In the genomic region with DNA sequence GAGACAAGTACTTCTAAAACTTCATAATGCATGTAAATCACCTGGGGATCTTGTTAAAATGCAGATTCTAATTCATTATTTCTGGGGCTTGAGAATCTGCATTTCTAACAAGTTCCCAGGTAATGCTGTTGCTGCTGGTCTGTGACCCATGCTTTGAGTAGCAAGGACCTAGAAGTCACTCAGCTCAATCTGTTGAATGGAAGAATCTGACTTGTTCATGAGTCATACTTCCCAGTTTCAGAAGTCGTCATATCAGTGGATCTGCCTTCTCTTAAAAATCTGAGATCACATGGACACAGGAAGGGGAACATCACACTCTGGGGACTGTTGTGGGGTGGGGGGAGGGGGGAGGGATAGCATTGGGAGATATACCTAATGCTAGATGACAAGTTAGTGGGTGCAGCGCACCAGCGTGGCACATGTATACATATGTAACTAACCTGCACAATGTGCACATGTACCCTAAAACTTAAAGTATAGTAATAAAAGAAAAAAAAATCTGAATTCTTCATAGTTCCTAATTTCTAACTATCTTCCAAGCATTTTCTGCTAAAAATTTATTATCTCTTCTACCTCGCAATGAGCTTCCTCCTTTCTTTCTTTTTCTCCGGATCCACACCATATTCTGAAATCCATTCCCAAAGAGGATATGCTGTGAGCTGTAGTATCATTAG, we compare ENCODE assay signal across 1 cellular context.
A peak's percentile ranks its signal among the peaks of the same experiment; 100 is the strongest.
TF ChIP-seq lines count a peak whose summit lies in the region.
"Not testable (repeated sequence)": the region's sequence is repeated elsewhere in the genome, so short reads cannot be mapped to it uniquely, and the experiment has no call there.

No MANE protein-coding gene starts in this region.

TF ChIP-seq in K562, 482 proteins besides CTCF, POLR2A, EP300 and RAD21 (continued from another document):
- peak; percentile 94 for TF ChIP-seq JUND (IDR thresholded peaks at IDR 0.05; ENCODE audit: borderline replicate concordance, low read depth, low read length)
- TF ChIP-seq JUND (tag; IDR thresholded peaks at IDR 0.05; ENCODE audit: borderline replicate concordance, low read depth, low read length) = peak; percentile 87; the same call in 2 of the 3 replicates
- TF ChIP-seq CBFA2T2 (conservative IDR thresholded peaks at IDR 0.05) = 0 out of 2 replicates have a peak, but pooled peaks have one; percentile 14
- peak; percentile 46; the same call in 1 of the 2 replicates for TF ChIP-seq NFIC (IDR thresholded peaks at IDR 0.05)
- TF ChIP-seq HDAC1 (IDR thresholded peaks at IDR 0.05) = peak in 1 of 2 experiments; percentile 87; a peak in 2 of 4 replicates
- TF ChIP-seq, protein P1, sequence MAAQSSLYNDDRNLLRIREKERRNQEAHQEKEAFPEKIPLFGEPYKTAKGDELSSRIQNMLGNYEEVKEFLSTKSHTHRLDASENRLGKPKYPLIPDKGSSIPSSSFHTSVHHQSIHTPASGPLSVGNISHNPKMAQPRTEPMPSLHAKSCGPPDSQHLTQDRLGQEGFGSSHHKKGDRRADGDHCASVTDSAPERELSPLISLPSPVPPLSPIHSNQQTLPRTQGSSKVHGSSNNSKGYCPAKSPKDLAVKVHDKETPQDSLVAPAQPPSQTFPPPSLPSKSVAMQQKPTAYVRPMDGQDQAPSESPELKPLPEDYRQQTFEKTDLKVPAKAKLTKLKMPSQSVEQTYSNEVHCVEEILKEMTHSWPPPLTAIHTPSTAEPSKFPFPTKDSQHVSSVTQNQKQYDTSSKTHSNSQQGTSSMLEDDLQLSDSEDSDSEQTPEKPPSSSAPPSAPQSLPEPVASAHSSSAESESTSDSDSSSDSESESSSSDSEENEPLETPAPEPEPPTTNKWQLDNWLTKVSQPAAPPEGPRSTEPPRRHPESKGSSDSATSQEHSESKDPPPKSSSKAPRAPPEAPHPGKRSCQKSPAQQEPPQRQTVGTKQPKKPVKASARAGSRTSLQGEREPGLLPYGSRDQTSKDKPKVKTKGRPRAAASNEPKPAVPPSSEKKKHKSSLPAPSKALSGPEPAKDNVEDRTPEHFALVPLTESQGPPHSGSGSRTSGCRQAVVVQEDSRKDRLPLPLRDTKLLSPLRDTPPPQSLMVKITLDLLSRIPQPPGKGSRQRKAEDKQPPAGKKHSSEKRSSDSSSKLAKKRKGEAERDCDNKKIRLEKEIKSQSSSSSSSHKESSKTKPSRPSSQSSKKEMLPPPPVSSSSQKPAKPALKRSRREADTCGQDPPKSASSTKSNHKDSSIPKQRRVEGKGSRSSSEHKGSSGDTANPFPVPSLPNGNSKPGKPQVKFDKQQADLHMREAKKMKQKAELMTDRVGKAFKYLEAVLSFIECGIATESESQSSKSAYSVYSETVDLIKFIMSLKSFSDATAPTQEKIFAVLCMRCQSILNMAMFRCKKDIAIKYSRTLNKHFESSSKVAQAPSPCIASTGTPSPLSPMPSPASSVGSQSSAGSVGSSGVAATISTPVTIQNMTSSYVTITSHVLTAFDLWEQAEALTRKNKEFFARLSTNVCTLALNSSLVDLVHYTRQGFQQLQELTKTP (IDR thresholded peaks at IDR 0.05; ENCODE audit: low read depth in 1 of 2, partially characterized antibody in 2 of 2) = peak in 1 of 2 experiments; percentile 83
- TF ChIP-seq, protein P2, sequence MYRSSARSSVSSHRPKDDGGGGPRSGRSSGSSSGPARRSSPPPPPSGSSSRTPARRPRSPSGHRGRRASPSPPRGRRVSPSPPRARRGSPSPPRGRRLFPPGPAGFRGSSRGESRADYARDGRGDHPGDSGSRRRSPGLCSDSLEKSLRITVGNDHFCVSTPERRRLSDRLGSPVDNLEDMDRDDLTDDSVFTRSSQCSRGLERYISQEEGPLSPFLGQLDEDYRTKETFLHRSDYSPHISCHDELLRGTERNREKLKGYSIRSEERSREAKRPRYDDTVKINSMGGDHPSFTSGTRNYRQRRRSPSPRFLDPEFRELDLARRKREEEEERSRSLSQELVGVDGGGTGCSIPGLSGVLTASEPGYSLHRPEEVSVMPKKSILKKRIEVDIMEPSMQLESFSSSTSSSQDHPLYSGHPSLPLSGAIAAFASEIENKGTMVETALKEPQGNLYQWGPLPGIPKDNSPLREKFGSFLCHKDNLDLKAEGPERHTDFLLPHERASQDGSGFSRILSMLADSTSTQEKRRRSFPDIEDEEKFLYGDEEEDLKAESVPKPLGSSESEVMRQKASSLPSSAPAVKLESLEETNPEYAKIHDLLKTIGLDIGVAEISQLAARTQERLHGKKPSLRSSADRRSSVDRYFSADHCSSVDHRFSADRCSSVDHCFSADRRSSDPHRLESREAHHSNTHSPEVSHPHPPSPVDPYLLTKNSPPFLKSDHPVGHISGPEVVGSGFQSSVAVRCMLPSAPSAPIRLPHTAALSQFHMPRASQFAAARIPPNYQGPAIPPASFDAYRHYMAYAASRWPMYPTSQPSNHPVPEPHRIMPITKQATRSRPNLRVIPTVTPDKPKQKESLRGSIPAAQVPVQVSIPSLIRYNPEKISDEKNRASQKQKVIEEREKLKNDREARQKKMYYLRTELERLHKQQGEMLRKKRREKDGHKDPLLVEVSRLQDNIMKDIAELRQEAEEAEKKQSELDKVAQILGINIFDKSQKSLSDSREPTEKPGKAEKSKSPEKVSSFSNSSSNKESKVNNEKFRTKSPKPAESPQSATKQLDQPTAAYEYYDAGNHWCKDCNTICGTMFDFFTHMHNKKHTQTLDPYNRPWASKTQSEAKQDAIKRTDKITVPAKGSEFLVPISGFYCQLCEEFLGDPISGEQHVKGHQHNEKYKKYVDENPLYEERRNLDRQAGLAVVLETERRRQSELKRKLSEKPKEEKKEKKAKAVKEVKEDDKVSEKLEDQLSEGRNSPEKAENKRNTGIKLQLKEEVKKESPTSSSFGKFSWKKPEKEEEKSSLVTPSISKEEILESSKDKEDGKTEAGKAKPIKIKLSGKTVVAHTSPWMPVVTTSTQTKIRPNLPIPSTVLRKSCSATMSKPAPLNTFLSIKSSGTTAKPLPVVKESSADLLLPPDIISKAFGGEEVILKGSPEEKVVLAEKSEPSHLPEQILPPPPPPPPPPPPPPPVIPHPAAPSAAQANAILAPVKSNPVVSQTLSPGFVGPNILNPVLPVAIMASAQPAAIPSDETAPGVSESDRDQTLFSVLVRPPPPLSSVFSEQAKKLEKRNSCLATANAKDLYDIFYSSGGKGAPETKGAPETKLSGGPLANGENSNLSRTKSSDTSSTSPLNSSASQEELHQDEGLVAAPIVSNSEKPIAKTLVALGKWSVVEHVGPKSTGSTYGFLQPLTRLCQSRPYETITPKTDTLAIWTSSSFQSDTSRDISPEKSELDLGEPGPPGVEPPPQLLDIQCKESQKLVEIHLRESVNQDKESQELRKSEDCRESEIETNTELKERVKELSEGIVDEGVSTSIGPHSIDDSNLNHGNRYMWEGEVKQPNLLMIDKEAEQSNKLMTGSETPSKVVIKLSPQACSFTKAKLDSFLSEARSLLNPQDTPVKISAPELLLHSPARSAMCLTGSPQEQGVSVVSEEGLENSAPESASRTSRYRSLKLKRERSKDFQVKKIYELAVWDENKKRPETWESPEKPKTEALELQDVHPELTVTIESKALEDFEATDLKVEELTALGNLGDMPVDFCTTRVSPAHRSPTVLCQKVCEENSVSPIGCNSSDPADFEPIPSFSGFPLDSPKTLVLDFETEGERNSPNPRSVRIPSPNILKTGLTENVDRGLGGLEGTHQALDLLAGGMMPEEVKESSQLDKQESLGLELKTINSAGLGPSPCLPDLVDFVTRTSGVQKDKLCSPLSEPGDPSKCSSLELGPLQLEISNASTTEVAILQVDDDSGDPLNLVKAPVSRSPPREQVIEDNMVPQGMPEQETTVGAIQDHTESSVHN (IDR thresholded peaks at IDR 0.05; ENCODE audit: borderline replicate concordance in 1 of 2, low read depth in 1 of 2) = 0 out of 4 replicates have a peak, but pooled peaks of 1 of the 2 experiments have one; percentile 39
- peak; percentile 78 for TF ChIP-seq CREM (IDR thresholded peaks at IDR 0.05; ENCODE audit: low read depth)
- TF ChIP-seq FOS (IDR thresholded peaks at IDR 0.05; ENCODE audit: extremely low read depth, insufficient read length) = peak; percentile 64
- TF ChIP-seq, protein P3, sequence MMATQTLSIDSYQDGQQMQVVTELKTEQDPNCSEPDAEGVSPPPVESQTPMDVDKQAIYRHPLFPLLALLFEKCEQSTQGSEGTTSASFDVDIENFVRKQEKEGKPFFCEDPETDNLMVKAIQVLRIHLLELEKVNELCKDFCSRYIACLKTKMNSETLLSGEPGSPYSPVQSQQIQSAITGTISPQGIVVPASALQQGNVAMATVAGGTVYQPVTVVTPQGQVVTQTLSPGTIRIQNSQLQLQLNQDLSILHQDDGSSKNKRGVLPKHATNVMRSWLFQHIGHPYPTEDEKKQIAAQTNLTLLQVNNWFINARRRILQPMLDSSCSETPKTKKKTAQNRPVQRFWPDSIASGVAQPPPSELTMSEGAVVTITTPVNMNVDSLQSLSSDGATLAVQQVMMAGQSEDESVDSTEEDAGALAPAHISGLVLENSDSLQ (IDR thresholded peaks at IDR 0.05) = peak; percentile 54; the same call in 1 of the 2 replicates
- peak; percentile 48; the same call in 1 of the 2 replicates for TF ChIP-seq ATF7 (IDR thresholded peaks at IDR 0.05)
- TF ChIP-seq LEF1 (IDR thresholded peaks at IDR 0.05) = peak; percentile 52; the same call in 1 of the 2 replicates
- TF ChIP-seq SMARCE1 (IDR thresholded peaks at IDR 0.05) = peak; percentile 81; the same call in 1 of the 2 replicates
- peak; percentile 96 for TF ChIP-seq FOSL1 (tag; conservative IDR thresholded peaks at IDR 0.05)
- peak in 1 of 2 experiments; percentile 56; a peak in 1 of 4 replicates for TF ChIP-seq FOXK2 (conservative IDR thresholded peaks at IDR 0.05 in 1 of 2, IDR thresholded peaks at IDR 0.05 in 1 of 2; ENCODE audit: low read depth in 2 of 2)
- TF ChIP-seq ETV6 (IDR thresholded peaks at IDR 0.05; ENCODE audit: borderline replicate concordance in 1 of 2, low read depth in 2 of 2, low read length in 1 of 2) = peak in 1 of 2 experiments; percentile 82; a peak in 2 of 4 replicates
- TF ChIP-seq ETV6, JUN, TEAD4 (CRISPR knock-in tag; IDR thresholded peaks at IDR 0.05; ENCODE audit: borderline replicate concordance): not testable (repeated sequence)
- peak; percentile 14 for TF ChIP-seq MEIS2 (IDR thresholded peaks at IDR 0.05; ENCODE audit: partially characterized antibody)
- peak; percentile 89 for TF ChIP-seq HDAC2 (IDR thresholded peaks at IDR 0.05)
- peak; percentile 40; the same call in 1 of the 2 replicates for TF ChIP-seq SMARCC2 (IDR thresholded peaks at IDR 0.05; ENCODE audit: low read depth)
- peak; percentile 92 for TF ChIP-seq JUN (IDR thresholded peaks at IDR 0.05; ENCODE audit: borderline replicate concordance, low read depth, low read length)
- peak; percentile 46 to 95; a peak in 3 of 4 replicates for TF ChIP-seq RCOR1 (IDR thresholded peaks at IDR 0.05; ENCODE audit: borderline replicate concordance in 1 of 2, low read depth in 2 of 2, low read length in 2 of 2)
- peak; percentile 38; the same call in 1 of the 2 replicates for TF ChIP-seq TEAD4 (IDR thresholded peaks at IDR 0.05; ENCODE audit: low read length)
- TF ChIP-seq, protein P4, sequence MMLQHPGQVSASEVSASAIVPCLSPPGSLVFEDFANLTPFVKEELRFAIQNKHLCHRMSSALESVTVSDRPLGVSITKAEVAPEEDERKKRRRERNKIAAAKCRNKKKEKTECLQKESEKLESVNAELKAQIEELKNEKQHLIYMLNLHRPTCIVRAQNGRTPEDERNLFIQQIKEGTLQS (IDR thresholded peaks at IDR 0.05) = peak; percentile 90
- TF ChIP-seq, protein P4 (CRISPR knock-in tag; conservative IDR thresholded peaks at IDR 0.05) = not testable (repeated sequence)
